Comparison of ENCODE assay signal across 1 cellular context in the genomic region with DNA sequence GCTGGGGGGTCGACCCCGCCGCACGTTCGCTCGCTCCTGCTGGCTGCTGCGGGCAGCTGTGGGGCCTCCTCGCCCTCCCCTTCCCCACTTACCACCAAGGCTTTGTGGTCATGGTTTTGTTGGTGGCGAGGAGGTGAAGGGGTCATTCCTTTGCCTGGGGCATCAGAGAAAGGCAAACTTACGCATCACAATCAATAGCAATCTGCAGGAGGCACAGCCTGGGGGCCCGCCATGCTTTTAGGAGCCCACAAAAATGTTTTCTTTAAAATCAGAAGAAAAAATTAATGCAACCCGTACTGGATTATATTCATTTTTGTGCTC.
TF ChIP-seq lines count a peak whose summit lies in the region.

No MANE protein-coding gene starts in this region.

TF ChIP-seq in liver, 16 proteins besides CTCF, POLR2A, EP300 and RAD21 (continued from another document):
- TF ChIP-seq ZBTB33 (IDR thresholded peaks at IDR 0.05) (no peak), FOXA1 (IDR thresholded peaks at IDR 0.05) (no peak), RXRA (IDR thresholded peaks at IDR 0.05) (no peak)
